Comparison of ENCODE assay signal across 1 cellular context in the genomic region with DNA sequence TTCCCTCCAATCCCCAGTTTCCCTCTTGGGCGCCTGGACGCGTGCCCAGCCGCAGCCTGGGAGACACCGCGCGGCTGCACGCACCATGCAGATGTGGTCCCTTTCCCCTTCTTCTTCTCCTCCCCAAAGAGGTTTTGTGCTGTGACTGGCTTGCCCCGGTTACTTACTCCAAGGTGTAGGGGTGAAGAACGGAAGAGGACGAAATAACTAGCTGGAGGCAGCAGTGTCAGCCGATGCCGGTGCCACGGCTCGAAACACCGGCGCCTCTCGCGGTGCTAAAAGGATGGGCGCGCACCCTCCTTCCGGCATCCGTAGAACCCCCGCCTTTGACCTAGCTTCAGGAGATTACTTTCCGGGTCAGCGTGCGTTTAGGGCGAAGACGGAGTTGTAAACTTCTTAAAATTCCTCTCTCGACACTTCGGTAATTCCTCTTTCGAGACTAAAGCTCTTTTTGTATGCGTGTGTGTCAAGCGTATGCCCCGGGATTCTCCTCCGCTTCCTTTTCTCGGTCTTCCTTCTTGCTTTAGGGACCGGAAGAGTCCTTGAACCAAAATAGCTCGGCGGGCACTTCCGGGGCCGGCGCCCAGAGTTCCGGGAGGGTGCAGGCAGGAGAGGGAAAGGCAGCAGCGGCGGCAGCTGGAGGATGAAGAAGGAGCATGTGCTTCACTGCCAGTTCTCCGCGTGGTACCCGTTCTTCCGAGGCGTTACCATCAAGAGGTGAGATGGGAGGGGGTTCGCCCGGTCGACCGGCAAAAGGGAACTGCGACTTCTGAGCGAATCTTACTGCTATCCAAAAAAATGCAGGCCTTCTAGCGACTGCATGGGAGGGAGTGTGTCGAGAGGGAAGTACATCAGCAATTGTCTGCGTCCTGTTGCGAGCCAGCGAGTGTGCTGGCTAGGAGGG.
TF ChIP-seq lines count a peak whose summit lies in the region.

A gene with protein sequence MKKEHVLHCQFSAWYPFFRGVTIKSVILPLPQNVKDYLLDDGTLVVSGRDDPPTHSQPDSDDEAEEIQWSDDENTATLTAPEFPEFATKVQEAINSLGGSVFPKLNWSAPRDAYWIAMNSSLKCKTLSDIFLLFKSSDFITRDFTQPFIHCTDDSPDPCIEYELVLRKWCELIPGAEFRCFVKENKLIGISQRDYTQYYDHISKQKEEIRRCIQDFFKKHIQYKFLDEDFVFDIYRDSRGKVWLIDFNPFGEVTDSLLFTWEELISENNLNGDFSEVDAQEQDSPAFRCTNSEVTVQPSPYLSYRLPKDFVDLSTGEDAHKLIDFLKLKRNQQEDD (plus strand): TSS at position 586 of the 904 bp plus-strand sequence. CDS start 58 bp downstream, at position 644.
A gene (minus strand): TSS at position 289 of the 904 bp plus-strand sequence. CDS start 9,600 bp downstream, outside the sequence.

TF ChIP-seq in A549, 52 proteins besides CTCF, POLR2A, EP300 and RAD21 (continued from another document):
- TF ChIP-seq POLR2AphosphoS2 (conservative IDR thresholded peaks at IDR 0.05; ENCODE audit: low read length) = no peak
- TF ChIP-seq, protein P1, sequence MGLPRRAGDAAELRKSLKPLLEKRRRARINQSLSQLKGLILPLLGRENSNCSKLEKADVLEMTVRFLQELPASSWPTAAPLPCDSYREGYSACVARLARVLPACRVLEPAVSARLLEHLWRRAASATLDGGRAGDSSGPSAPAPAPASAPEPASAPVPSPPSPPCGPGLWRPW (IDR thresholded peaks at IDR 0.05) = no peak
- TF ChIP-seq, protein P2, sequence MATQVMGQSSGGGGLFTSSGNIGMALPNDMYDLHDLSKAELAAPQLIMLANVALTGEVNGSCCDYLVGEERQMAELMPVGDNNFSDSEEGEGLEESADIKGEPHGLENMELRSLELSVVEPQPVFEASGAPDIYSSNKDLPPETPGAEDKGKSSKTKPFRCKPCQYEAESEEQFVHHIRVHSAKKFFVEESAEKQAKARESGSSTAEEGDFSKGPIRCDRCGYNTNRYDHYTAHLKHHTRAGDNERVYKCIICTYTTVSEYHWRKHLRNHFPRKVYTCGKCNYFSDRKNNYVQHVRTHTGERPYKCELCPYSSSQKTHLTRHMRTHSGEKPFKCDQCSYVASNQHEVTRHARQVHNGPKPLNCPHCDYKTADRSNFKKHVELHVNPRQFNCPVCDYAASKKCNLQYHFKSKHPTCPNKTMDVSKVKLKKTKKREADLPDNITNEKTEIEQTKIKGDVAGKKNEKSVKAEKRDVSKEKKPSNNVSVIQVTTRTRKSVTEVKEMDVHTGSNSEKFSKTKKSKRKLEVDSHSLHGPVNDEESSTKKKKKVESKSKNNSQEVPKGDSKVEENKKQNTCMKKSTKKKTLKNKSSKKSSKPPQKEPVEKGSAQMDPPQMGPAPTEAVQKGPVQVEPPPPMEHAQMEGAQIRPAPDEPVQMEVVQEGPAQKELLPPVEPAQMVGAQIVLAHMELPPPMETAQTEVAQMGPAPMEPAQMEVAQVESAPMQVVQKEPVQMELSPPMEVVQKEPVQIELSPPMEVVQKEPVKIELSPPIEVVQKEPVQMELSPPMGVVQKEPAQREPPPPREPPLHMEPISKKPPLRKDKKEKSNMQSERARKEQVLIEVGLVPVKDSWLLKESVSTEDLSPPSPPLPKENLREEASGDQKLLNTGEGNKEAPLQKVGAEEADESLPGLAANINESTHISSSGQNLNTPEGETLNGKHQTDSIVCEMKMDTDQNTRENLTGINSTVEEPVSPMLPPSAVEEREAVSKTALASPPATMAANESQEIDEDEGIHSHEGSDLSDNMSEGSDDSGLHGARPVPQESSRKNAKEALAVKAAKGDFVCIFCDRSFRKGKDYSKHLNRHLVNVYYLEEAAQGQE (IDR thresholded peaks at IDR 0.05) = peak; percentile 80
- no peak for TF ChIP-seq FOSL2 (IDR thresholded peaks at IDR 0.05)
- TF ChIP-seq FOSL2 (CRISPR knock-in tag; IDR thresholded peaks at IDR 0.05) = no peak
- peak; percentile 37 for TF ChIP-seq GATA3 (IDR thresholded peaks at IDR 0.05; ENCODE audit: borderline replicate concordance)
- TF ChIP-seq CHD4 (IDR thresholded peaks at IDR 0.05; ENCODE audit: borderline replicate concordance) = peak; percentile 93; the same call in 1 of the 2 replicates
- no peak for TF ChIP-seq SREBF2 (IDR thresholded peaks at IDR 0.05)
- no peak for TF ChIP-seq HOXB5 (CRISPR knock-in tag; IDR thresholded peaks at IDR 0.05)
- TF ChIP-seq ZC3H11A (IDR thresholded peaks at IDR 0.05) = no peak
- TF ChIP-seq NPAS2 (CRISPR knock-in tag; IDR thresholded peaks at IDR 0.05; ENCODE audit: borderline replicate concordance) = no peak
- TF ChIP-seq EHF (CRISPR knock-in tag; IDR thresholded peaks at IDR 0.05) = no peak
- TF ChIP-seq FOXS1 (CRISPR knock-in tag; IDR thresholded peaks at IDR 0.05) = no peak
- TF ChIP-seq PHF8 (IDR thresholded peaks at IDR 0.05; ENCODE audit: borderline replicate concordance, low read depth) = peak; percentile 79; the same call in 1 of the 2 replicates
- TF ChIP-seq MAZ (IDR thresholded peaks at IDR 0.05; ENCODE audit: borderline replicate concordance, low read depth, low read length) = no peak
- no peak for TF ChIP-seq NFE2L2 (conservative IDR thresholded peaks at IDR 0.05; ENCODE audit: low read length)
- no peak for TF ChIP-seq KDM1A (IDR thresholded peaks at IDR 0.05; ENCODE audit: low read depth)
- TF ChIP-seq, protein P3, sequence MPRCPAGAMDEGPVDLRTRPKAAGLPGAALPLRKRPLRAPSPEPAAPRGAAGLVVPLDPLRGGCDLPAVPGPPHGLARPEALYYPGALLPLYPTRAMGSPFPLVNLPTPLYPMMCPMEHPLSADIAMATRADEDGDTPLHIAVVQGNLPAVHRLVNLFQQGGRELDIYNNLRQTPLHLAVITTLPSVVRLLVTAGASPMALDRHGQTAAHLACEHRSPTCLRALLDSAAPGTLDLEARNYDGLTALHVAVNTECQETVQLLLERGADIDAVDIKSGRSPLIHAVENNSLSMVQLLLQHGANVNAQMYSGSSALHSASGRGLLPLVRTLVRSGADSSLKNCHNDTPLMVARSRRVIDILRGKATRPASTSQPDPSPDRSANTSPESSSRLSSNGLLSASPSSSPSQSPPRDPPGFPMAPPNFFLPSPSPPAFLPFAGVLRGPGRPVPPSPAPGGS (IDR thresholded peaks at IDR 0.05) = peak; percentile 34; the same call in 1 of the 3 replicates
- TF ChIP-seq EHMT2 (IDR thresholded peaks at IDR 0.05; ENCODE audit: low read depth) = no peak
- TF ChIP-seq ZSCAN20 (CRISPR knock-in tag; IDR thresholded peaks at IDR 0.05) = no peak
- TF ChIP-seq MYC (IDR thresholded peaks at IDR 0.05; ENCODE audit: borderline replicate concordance, low read length) = peak; percentile 89
- peak; percentile 84 to 91 for TF ChIP-seq JUN (IDR thresholded peaks at IDR 0.05)
- TF ChIP-seq CEBPB (IDR thresholded peaks at IDR 0.05) = peak in 1 of 2 experiments; percentile 17; a peak in 1 of 4 replicates
- TF ChIP-seq CBX8 (IDR thresholded peaks at IDR 0.05) = no peak
- peak; percentile 27; the same call in 1 of the 2 replicates for TF ChIP-seq TP53 (CRISPR knock-in tag; IDR thresholded peaks at IDR 0.05)
- peak; percentile 84 for TF ChIP-seq CHD2 (IDR thresholded peaks at IDR 0.05; ENCODE audit: low read length, partially characterized antibody)
- no peak for TF ChIP-seq ESRRA (IDR thresholded peaks at IDR 0.05; ENCODE audit: borderline replicate concordance, low read length)
- TF ChIP-seq RFX5 (IDR thresholded peaks at IDR 0.05) = no peak; the same call in 1 of the 2 replicates
- TF ChIP-seq RARB (CRISPR knock-in tag; IDR thresholded peaks at IDR 0.05) = 0 out of 2 replicates have a peak, but pooled peaks have one; percentile 44
- TF ChIP-seq ZNF302 (CRISPR knock-in tag; IDR thresholded peaks at IDR 0.05) = no peak
- no peak for TF ChIP-seq NR3C1 (IDR thresholded peaks at IDR 0.05)
- TF ChIP-seq MAFK (IDR thresholded peaks at IDR 0.05; ENCODE audit: partially characterized antibody) = no peak
- no peak for TF ChIP-seq TFCP2L1 (CRISPR knock-in tag; IDR thresholded peaks at IDR 0.05)
- TF ChIP-seq, protein P4, sequence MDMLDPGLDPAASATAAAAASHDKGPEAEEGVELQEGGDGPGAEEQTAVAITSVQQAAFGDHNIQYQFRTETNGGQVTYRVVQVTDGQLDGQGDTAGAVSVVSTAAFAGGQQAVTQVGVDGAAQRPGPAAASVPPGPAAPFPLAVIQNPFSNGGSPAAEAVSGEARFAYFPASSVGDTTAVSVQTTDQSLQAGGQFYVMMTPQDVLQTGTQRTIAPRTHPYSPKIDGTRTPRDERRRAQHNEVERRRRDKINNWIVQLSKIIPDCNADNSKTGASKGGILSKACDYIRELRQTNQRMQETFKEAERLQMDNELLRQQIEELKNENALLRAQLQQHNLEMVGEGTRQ (IDR thresholded peaks at IDR 0.05) = 0 out of 2 replicates have a peak, but pooled peaks have one; percentile 11
- TF ChIP-seq BHLHE40 (IDR thresholded peaks at IDR 0.05; ENCODE audit: low read depth, low read length) = no peak
- TF ChIP-seq, protein P5, sequence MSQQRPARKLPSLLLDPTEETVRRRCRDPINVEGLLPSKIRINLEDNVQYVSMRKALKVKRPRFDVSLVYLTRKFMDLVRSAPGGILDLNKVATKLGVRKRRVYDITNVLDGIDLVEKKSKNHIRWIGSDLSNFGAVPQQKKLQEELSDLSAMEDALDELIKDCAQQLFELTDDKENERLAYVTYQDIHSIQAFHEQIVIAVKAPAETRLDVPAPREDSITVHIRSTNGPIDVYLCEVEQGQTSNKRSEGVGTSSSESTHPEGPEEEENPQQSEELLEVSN (IDR thresholded peaks at IDR 0.05; ENCODE audit: borderline replicate concordance, low read depth) = peak; percentile 87
- TF ChIP-seq JUNB (IDR thresholded peaks at IDR 0.05) = no peak
- TF ChIP-seq, protein P6, sequence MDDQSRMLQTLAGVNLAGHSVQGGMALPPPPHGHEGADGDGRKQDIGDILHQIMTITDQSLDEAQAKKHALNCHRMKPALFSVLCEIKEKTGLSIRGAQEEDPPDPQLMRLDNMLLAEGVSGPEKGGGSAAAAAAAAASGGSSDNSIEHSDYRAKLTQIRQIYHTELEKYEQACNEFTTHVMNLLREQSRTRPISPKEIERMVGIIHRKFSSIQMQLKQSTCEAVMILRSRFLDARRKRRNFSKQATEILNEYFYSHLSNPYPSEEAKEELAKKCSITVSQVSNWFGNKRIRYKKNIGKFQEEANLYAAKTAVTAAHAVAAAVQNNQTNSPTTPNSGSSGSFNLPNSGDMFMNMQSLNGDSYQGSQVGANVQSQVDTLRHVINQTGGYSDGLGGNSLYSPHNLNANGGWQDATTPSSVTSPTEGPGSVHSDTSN (IDR thresholded peaks at IDR 0.05) = peak; percentile 49; the same call in 1 of the 2 replicates
- TF ChIP-seq ZFP36 (IDR thresholded peaks at IDR 0.05; ENCODE audit: borderline replicate concordance, partially characterized antibody) = no peak
- TF ChIP-seq RCOR1 (IDR thresholded peaks at IDR 0.05; ENCODE audit: low read depth, low read length) = no peak
- no peak for TF ChIP-seq HDAC2 (IDR thresholded peaks at IDR 0.05)
- TF ChIP-seq SMC3 (IDR thresholded peaks at IDR 0.05) = no peak
- TF ChIP-seq, protein P7, sequence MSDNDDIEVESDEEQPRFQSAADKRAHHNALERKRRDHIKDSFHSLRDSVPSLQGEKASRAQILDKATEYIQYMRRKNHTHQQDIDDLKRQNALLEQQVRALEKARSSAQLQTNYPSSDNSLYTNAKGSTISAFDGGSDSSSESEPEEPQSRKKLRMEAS (IDR thresholded peaks at IDR 0.05) = peak; percentile 94
- TF ChIP-seq RNF2 (IDR thresholded peaks at IDR 0.05; ENCODE audit: borderline replicate concordance, low read depth) = no peak
- no peak for TF ChIP-seq HOXA7 (CRISPR knock-in tag; IDR thresholded peaks at IDR 0.05)
- TF ChIP-seq HEYL (CRISPR knock-in tag; IDR thresholded peaks at IDR 0.05) = no peak
